Comparison of ENCODE assay signal across 22 cellular contexts in genomic region chr1:222060247-222060851, GRCh38.
"Had no signal": no experiment of that assay in that cellular context is flagged by ENCODE, and none has a peak within 500 bp of the region (broad histone marks: within the 10 kb centered on the region; RNA-seq: fewer than 3 reads in every experiment).

No MANE protein-coding gene starts in this region.

- H3K4me1 ChIP-seq: gastrocnemius medialis, pancreas, psoas muscle, right atrium auricular region, spleen, tibial nerve had no signal

- H3K36me3 ChIP-seq: gastrocnemius medialis, left ventricle myocardium inferior, pancreas, right atrium auricular region, spleen, tibial nerve had no signal

- H3K4me2 ChIP-seq: hepatocyte had no signal

- DNase-seq: activated CD4-positive, alpha-beta T cell treated with anti-CD3 and anti-CD28 coated beads for 4 hours; activated CD4-positive, alpha-beta T cell treated with anti-CD3 and anti-CD28 coated beads, Interleukin-2, amount 50 U/mL, for 4 hours; activated CD8-positive, alpha-beta memory T cell treated with anti-CD3 and anti-CD28 coated beads for 24 hours; activated effector memory CD4-positive, alpha-beta T cell treated with Interleukin-2 at 50 U/mL for 16 hours; activated naive CD4-positive, alpha-beta T cell treated with Interleukin-2 at 50 U/mL for 16 hours; anterior cingulate cortex; effector CD4-positive, alpha-beta T cell; gastrocnemius medialis; islet precursor cell; left ventricle myocardium inferior; mammary epithelial cell; naive thymus-derived CD4-positive, alpha-beta T cell; pancreas; psoas muscle; spleen; stimulated activated naive CD4-positive, alpha-beta T cell treated with Interleukin-2 at 50 U/mL for 16 hours; T-helper 9 cell had no signal

- H3K79me2 ChIP-seq: hepatocyte had no signal

- H3K27me3 ChIP-seq: gastrocnemius medialis, hepatocyte, pancreas, right atrium auricular region, spleen, tibial nerve had no signal

- H3K27ac ChIP-seq: epithelial cell of prostate, gastrocnemius medialis, left ventricle myocardium inferior, pancreas, psoas muscle, right atrium auricular region, spleen, tibial nerve, VCaP had no signal

- H3K9me3 ChIP-seq: gastrocnemius medialis, pancreas, psoas muscle had no signal

- ATAC-seq: gastrocnemius medialis; naive thymus-derived CD4-positive, alpha-beta T cell; pancreas; psoas muscle had no signal

- H2AFZ ChIP-seq: hepatocyte had no signal

- H3K4me3 ChIP-seq: gastrocnemius medialis, hepatocyte, left ventricle myocardium inferior, pancreas, psoas muscle, right atrium auricular region, spleen, tibial nerve had no signal
